ENCODE assay signal across 10 cellular contexts in the genomic region with DNA sequence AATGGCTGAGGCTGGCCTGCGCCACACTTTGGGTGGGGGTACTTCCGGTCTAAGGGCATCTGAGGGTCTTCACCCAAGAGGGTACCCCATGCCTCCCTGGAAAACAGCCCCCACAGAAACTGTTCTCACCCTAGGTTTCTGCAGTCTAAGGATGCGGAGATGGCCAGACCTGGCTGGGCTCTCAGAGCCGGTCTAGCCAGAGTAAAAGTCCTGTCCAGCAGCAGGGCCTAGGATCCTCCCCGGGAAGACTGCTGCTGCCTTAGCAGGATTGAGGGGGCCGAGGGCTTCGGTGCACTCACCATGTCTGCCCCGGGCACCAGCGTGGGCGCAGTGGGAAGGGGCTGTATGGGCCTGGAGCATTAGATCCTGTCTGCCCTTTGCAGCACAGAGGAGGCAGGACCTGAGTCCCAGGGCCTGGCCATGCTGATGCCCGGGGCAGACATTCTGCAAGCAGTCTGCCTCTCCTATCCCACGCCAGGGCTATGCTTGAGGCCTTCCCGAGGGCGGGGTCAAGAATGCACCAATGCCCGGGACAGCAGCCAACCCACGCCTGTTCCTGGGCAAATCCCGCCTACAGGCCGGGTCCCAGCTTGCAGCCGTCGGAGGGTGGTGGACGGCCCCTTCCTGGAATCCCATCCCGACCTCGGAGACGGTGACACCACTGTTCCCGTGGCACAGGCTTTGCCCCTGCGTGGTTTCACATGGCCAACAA. TPM values are rescaled to one million over a fixed set of nuclear protein-coding genes. Genes with fewer than 3 reads are reported as not detected.
DNase-seq lines count a peak whose midpoint lies in the region; ATAC-seq and TF ChIP-seq lines count a peak whose summit lies in the region.
"Had no signal": no experiment of that assay in that cellular context is flagged by ENCODE, and none has a peak within 500 bp of the region (broad histone marks: within the 10 kb centered on the region; RNA-seq: fewer than 3 reads in every experiment).

No MANE protein-coding gene starts in this region.

- TF ChIP-seq RAD21 in liver (IDR thresholded peaks at IDR 0.05) = no peak

- H3K27ac ChIP-seq in HEK293 (ENCODE audit: extremely low read depth, low read depth, low read length) = no peak overlapping the region
- H3K27ac ChIP-seq in colonic mucosa = no peak overlapping the region
- no peak overlapping the region for H3K27ac ChIP-seq in liver (ENCODE audit: low read depth in 1 of 2, low read length in 2 of 2)
- H3K27ac ChIP-seq in tibial artery = no peak overlapping the region

- H3K4me1 ChIP-seq in HEK293 (ENCODE audit: control insufficient read depth, insufficient read depth, low read length) (no peaks in the 10 kb centered on the region; the same call in 1 of the 2 replicates), colonic mucosa (peaks cover 23% of the 10 kb centered on the region), liver (ENCODE audit: control insufficient read depth in 4 of 4, insufficient read depth in 4 of 4, low read length in 3 of 4) (no peaks in the 10 kb centered on the region), tibial artery (peaks cover 0 to 21% (median 14%) of the 10 kb centered on the region in 4 donors)

- TF ChIP-seq CTCF in HEK293 (tag by site-specific recombination; IDR thresholded peaks at IDR 0.05) = no peak
- no peak for TF ChIP-seq CTCF in colonic mucosa (IDR thresholded peaks at IDR 0.05)
- TF ChIP-seq CTCF in liver (IDR thresholded peaks at IDR 0.05; ENCODE audit: low read depth, low read length, missing input control) = no peak
- TF ChIP-seq CTCF in tibial artery (IDR thresholded peaks at IDR 0.05) = no peak

- no peaks in the 10 kb centered on the region for H3K36me3 ChIP-seq in HEK293 (ENCODE audit: control insufficient read depth in 2 of 2, insufficient read depth in 1 of 2, low read length in 2 of 2)
- H3K36me3 ChIP-seq in colonic mucosa = no peaks in the 10 kb centered on the region
- H3K36me3 ChIP-seq in liver (ENCODE audit: control insufficient read depth in 4 of 4, insufficient read depth in 3 of 4, low read depth in 1 of 4, low read length in 3 of 4) = no peaks in the 10 kb centered on the region
- no peaks in the 10 kb centered on the region for H3K36me3 ChIP-seq in tibial artery

- intact Hi-C loops in colonic mucosa (cut with DNase I) = no loop called here
- intact Hi-C loops in tibial artery (cut with DNase I; ENCODE audit: low total_unique reads) = no loop called here

- POLR2A ChIA-PET in HEK293 (lab: Yijun Ruan, JAX) = no interaction called here

- CTCF ChIA-PET in HEK293 (lab: Yijun Ruan, JAX) = no interaction called here

- no peak overlapping the region for H3K4me3 ChIP-seq in HEK293 (ENCODE audit: low read depth, low read length)
- H3K4me3 ChIP-seq in colonic mucosa = no peak overlapping the region
- H3K4me3 ChIP-seq in liver (ENCODE audit: low read depth in 1 of 3, low read length in 3 of 3) = no peak overlapping the region
- H3K4me3 ChIP-seq in tibial artery = no peak overlapping the region

- ATAC-seq in HG03439 (IDR thresholded peaks at IDR 0.05; ENCODE audit: unreplicated experiment) = no peak
- ATAC-seq in HG02840 (IDR thresholded peaks at IDR 0.05; ENCODE audit: low FRiP score, unreplicated experiment) = no peak

- 59% methylated on average over 26 of the region's 26 CpGs for WGBS in liver

- H3K9ac ChIP-seq in colonic mucosa (ENCODE audit: low read depth in 2 of 2, low read length in 2 of 2) = peak overlapping the region; percentile 3 to 19
- no peak overlapping the region for H3K9ac ChIP-seq in liver (ENCODE audit: low read depth in 1 of 2, low read length in 2 of 2)

- no peaks in the 10 kb centered on the region for H3K27me3 ChIP-seq in colonic mucosa
- H3K27me3 ChIP-seq in liver (ENCODE audit: control insufficient read depth in 4 of 4, insufficient read depth in 4 of 4, low read length in 3 of 4) = no peaks in the 10 kb centered on the region
- H3K27me3 ChIP-seq in tibial artery = peaks cover 0 to 86% of the 10 kb centered on the region in 2 donors

- H3K9me3 ChIP-seq in HEK293 (ENCODE audit: control insufficient read depth, insufficient read depth, low read depth, low read length) (no peaks in the 10 kb centered on the region), colonic mucosa (no peaks in the 10 kb centered on the region), liver (ENCODE audit: control insufficient read depth in 4 of 4, low read length in 3 of 4) (no peaks in the 10 kb centered on the region), tibial artery (no peaks in the 10 kb centered on the region)

- DNase-seq in colonic mucosa = peak; percentile 86
- DNase-seq in tibial artery = peak; percentile 76 to 78
- no peak for DNase-seq in activated naive CD4-positive, alpha-beta T cell treated with anti-CD3 and anti-CD28 coated beads, Interleukin-2, amount 50 U/mL, for 16 hours
- DNase-seq in NCI-H510A (lab: John Stamatoyannopoulos, UW) = no peak
- DNase-seq: activated gamma-delta T cell, immature natural killer cell had no signal

TF ChIP-seq in HEK293, 187 proteins besides CTCF, POLR2A, EP300 and RAD21:
- TF ChIP-seq, protein P1, sequence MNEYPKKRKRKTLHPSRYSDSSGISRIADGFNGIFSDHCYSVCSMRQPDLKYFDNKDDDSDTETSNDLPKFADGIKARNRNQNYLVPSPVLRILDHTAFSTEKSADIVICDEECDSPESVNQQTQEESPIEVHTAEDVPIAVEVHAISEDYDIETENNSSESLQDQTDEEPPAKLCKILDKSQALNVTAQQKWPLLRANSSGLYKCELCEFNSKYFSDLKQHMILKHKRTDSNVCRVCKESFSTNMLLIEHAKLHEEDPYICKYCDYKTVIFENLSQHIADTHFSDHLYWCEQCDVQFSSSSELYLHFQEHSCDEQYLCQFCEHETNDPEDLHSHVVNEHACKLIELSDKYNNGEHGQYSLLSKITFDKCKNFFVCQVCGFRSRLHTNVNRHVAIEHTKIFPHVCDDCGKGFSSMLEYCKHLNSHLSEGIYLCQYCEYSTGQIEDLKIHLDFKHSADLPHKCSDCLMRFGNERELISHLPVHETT (tag by site-specific recombination; IDR thresholded peaks at IDR 0.05) = no peak
- TF ChIP-seq EGR2 (tag by site-specific recombination; IDR thresholded peaks at IDR 0.05; ENCODE audit: low read depth) = peak; percentile 26; the same call in 1 of the 2 replicates
- 0 out of 2 replicates have a peak, but pooled peaks have one; percentile 23 for TF ChIP-seq SP2 (tag by site-specific recombination; IDR thresholded peaks at IDR 0.05)
- no peak for TF ChIP-seq GLI4 (tag by site-specific recombination; IDR thresholded peaks at IDR 0.05)
- TF ChIP-seq ZNF473 (tag by site-specific recombination; IDR thresholded peaks at IDR 0.05) = no peak
- 0 out of 2 replicates have a peak, but pooled peaks have one; percentile 20 for TF ChIP-seq ZFHX2 (tag by site-specific recombination; conservative IDR thresholded peaks at IDR 0.05)
- TF ChIP-seq, protein P2, sequence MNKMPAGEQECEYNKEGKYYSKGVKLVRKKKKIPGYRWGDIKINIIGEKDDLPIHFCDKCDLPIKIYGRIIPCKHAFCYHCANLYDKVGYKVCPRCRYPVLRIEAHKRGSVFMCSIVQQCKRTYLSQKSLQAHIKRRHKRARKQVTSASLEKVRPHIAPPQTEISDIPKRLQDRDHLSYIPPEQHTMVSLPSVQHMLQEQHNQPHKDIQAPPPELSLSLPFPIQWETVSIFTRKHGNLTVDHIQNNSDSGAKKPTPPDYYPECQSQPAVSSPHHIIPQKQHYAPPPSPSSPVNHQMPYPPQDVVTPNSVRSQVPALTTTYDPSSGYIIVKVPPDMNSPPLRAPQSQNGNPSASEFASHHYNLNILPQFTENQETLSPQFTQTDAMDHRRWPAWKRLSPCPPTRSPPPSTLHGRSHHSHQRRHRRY (tag by site-specific recombination; IDR thresholded peaks at IDR 0.05) = no peak

TF ChIP-seq in liver, 16 proteins besides CTCF, POLR2A, EP300 and RAD21:
- TF ChIP-seq TAF1 (conservative IDR thresholded peaks at IDR 0.05) (no peak), NR2F2 (IDR thresholded peaks at IDR 0.05) (peak; percentile 64), FOXA1 (IDR thresholded peaks at IDR 0.05) (no peak), FOXA2 (IDR thresholded peaks at IDR 0.05) (no peak)
- TF ChIP-seq, protein P3, sequence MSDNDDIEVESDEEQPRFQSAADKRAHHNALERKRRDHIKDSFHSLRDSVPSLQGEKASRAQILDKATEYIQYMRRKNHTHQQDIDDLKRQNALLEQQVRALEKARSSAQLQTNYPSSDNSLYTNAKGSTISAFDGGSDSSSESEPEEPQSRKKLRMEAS (IDR thresholded peaks at IDR 0.05) = no peak
TF ChIP-seq in liver: peak in this region for 1.

RNA-seq across cellular contexts. Expression of a gene that starts 54.7 kb away (rescaled TPM):
- total RNA-seq in colonic mucosa (10 to 100 TPM; 10.1 to 10.5 TPM), liver (1 to 10 TPM; 1.4 to 3.4 TPM)
- polyA plus RNA-seq in liver = 1 to 10 TPM; 2.8 to 4.5 TPM

RNA-seq across cellular contexts. Expression of a gene that starts 55.8 kb away (rescaled TPM):
- total RNA-seq in colonic mucosa (not detected), liver (under 1 TPM in 1 of 2 donors, not detected in 1; 0.09 TPM)
- polyA plus RNA-seq in liver = not detected
- polyA plus RNA-seq: immature natural killer cell had no signal

Comparison
In these comparisons a context has a peak if more than half of its experiments do, and no peak if none do; other contexts are left out.
1. DNase-seq: peak in colonic mucosa (single experiment) and tibial artery (2 of 2); none in activated naive CD4-positive, alpha-beta T cell treated with anti-CD3 and anti-CD28 coated beads, Interleukin-2, amount 50 U/mL, for 16 hours (single experiment) and NCI-H510A (single experiment).
2. H3K9ac ChIP-seq: peak in colonic mucosa (2 of 2); none in liver (0 of 2).